ENCODE assay signal across 8 cellular contexts in the genomic region with DNA sequence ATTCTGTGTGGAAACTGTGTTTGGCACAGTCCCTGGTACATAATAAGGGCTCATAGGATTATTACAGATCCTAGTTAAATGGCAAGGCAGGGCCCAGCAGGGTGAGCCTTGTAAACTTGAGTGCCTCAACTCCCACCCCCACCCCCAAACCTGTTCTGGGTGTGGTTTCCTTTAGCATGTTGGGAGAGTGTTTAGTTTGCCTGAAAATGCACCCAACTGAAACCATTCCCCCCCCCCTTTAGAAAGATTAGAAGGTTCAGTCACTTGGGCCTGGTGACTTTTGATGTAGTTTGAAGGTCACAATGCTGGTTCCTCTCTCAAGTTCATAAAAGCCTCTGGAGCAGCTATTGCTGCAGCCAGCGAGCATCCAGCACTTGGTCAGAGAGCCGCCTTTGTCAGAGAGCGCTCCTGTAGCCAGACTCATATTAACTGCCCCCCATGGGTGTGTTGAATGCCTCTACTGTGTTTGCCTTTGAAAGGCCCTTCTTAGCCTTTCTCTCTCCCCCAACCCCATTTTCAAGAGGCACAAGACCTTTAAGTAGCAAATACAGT.
DNase-seq lines count a peak whose midpoint lies in the region; ATAC-seq, FAIRE-seq and TF ChIP-seq lines count a peak whose summit lies in the region.

No MANE protein-coding gene starts in this region.

- H3K4me1 Mint-ChIP-seq in brain (peaks cover 77% of the 10 kb centered on the region), neural crest cell (peaks cover 75% of the 10 kb centered on the region)

- peak overlapping the region in 4 of 5 experiments; percentile 17 to 41 (median 35) for H3K4me3 Mint-ChIP-seq in brain
- H3K4me3 Mint-ChIP-seq in neural crest cell = peak overlapping the region; percentile 33

- H3K36me3 Mint-ChIP-seq in brain = peaks cover 8% of the 10 kb centered on the region
- peaks cover 4% of the 10 kb centered on the region for H3K36me3 Mint-ChIP-seq in neural crest cell (ENCODE audit: low read depth)

- ATAC-seq in HG03439 (IDR thresholded peaks at IDR 0.05; ENCODE audit: unreplicated experiment) = peak; percentile 15

- H3K27ac Mint-ChIP-seq in brain (peak overlapping the region; percentile 8 to 90 (median 74)), neural crest cell (ENCODE audit: unreplicated experiment) (peak overlapping the region; percentile 66)

- H3K27me3 Mint-ChIP-seq in brain = peaks cover 4% of the 10 kb centered on the region
- H3K27me3 Mint-ChIP-seq in neural crest cell (ENCODE audit: low read depth) = no peaks in the 10 kb centered on the region

- H3K9me3 Mint-ChIP-seq in brain = no peaks in the 10 kb centered on the region
- no peaks in the 10 kb centered on the region for H3K9me3 Mint-ChIP-seq in neural crest cell

- FAIRE-seq in GM12891 (lab: Jason Lieb, UNC) = peak; percentile 16

- DNase-seq in GM12891 (ENCODE audit: insufficient read length, low spot score) (no peak), neural crest cell (ENCODE audit: low read depth, low spot score) (peak; percentile 17), NCI-H2171 treated with DMSO at 0.1 percent for 48 hours (lab: John Stamatoyannopoulos, UW) (no peak), NCI-H1048 (lab: John Stamatoyannopoulos, UW) (no peak), UCSD-AML1 (lab: John Stamatoyannopoulos, UW; ENCODE audit: unreplicated experiment) (no peak), NCI-H446 (lab: John Stamatoyannopoulos, UW) (no peak)

- TF ChIP-seq POLR2A in GM12891 (IDR thresholded peaks at IDR 0.05; ENCODE audit: low read depth, low read length) = peak; percentile 31; the same call in 1 of the 2 replicates

- TF ChIP-seq CTCF in brain (conservative IDR thresholded peaks at IDR 0.05) = no peak
- TF ChIP-seq CTCF in neural crest cell (conservative IDR thresholded peaks at IDR 0.05) = no peak

TF ChIP-seq in GM12891, 5 proteins besides CTCF, POLR2A, EP300 and RAD21:
- TF ChIP-seq TAF1 (IDR thresholded peaks at IDR 0.05; ENCODE audit: low read depth, low read length) (peak; percentile 38; the same call in 1 of the 2 replicates), SPI1 (IDR thresholded peaks at IDR 0.05; ENCODE audit: low read depth, low read length) (0 out of 2 replicates have a peak, but pooled peaks have one; percentile 37), POU2F2 (IDR thresholded peaks at IDR 0.05; ENCODE audit: low read depth, low read length) (0 out of 2 replicates have a peak, but pooled peaks have one; percentile 39), POLR2AphosphoS5 (IDR thresholded peaks at IDR 0.05; ENCODE audit: low read depth, low read length) (no peak; the same call in 1 of the 2 replicates), PAX5 (IDR thresholded peaks at IDR 0.05; ENCODE audit: insufficient read depth, low read length, severe bottlenecking) (peak; percentile 83)
TF ChIP-seq in GM12891: peak in this region for 4.
